Comparison of ENCODE assay signal across 8 cellular contexts in the genomic region with DNA sequence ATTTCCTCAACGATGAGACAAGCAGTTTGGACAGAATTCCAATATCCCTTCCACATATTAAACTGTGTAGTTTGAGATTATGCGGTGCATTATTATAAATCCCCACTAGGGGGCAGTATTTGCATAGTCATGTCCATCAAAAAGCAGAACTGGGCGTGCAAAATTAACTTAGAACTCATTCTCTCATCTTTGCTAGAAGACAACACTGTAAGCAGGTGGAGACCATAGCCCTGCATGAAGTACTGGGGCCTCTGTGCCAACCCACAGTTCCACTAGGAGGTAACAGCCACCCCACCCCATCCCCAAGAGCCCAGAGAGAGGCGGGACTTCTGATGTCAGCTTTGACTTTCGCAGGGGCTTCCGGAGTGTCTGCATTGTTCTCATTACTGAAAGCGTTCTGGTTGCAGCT.
DNase-seq lines count a peak whose midpoint lies in the region; ATAC-seq and TF ChIP-seq lines count a peak whose summit lies in the region.

No MANE protein-coding gene starts in this region.

- POLR2A ChIA-PET in T-cell (lab: Charles Lee), result no interaction called here

- no peaks in the 10 kb centered on the region for H3K9me3 Mint-ChIP-seq in T-cell

- H3K9me3 ChIP-seq in BE2C, result no peaks in the 10 kb centered on the region

- no peak overlapping the region for H3K27ac Mint-ChIP-seq in T-cell

- H3K4me3 Mint-ChIP-seq in T-cell, result no peak overlapping the region

- H3K4me1 Mint-ChIP-seq in T-cell, result peaks cover 0 to 2% (median 0%) of the 10 kb centered on the region in 3 donors

- H3K4me3 ChIP-seq in BE2C (ENCODE audit: low read depth, low read length), result no peak overlapping the region

- TF ChIP-seq CTCF in BE2C (IDR thresholded peaks at IDR 0.05; ENCODE audit: low read depth, low read length), result peak; percentile 74

- CTCF ChIA-PET in T-cell (lab: Charles Lee), result interaction anchor here (0.6 to 1.1 kb wide), 3 partner anchors 23 to 1288 kb away, joined by 3 read pairs; no protein-coding TSS in a partner anchor

- DNase-seq in BE2C (peak; percentile 54), NCI-H1694 treated with DMSO at 0.1 percent for 48 hours (lab: John Stamatoyannopoulos, UW) (peak; percentile 86), T-cell (peak in 10 of 34 experiments; percentile 3 to 44 (median 12)), erythroblast (lab: John Stamatoyannopoulos, UW) (peak; percentile 39 to 66), myocyte (ENCODE audit: low read depth) (peak; percentile 78)

- TF ChIP-seq POLR2A in erythroblast (IDR thresholded peaks at IDR 0.05; ENCODE audit: low read length), result no peak

- H3K36me3 Mint-ChIP-seq in T-cell, result no peaks in the 10 kb centered on the region

- no peaks in the 10 kb centered on the region for H3K36me3 ChIP-seq in BE2C

- ATAC-seq in GM18498 (IDR thresholded peaks at IDR 0.05; ENCODE audit: unreplicated experiment) (peak; percentile 48), T-cell (replicated peaks in 1 of 4) (peak in 3 of 4 experiments; percentile 27 to 29 (median 28)), HG02759 (IDR thresholded peaks at IDR 0.05; ENCODE audit: unreplicated experiment) (no peak), HG02970 (IDR thresholded peaks at IDR 0.05; ENCODE audit: low FRiP score, unreplicated experiment) (no peak)

- no peaks in the 10 kb centered on the region for H3K27me3 ChIP-seq in BE2C

- H3K27me3 Mint-ChIP-seq in T-cell, result peaks cover 0 to 5% of the 10 kb centered on the region in 2 donors

- peaks cover 4% of the 10 kb centered on the region; the same call in 1 of the 2 replicates for H3K4me1 ChIP-seq in BE2C

Comparison
In these comparisons a context has a peak if more than half of its experiments do, and no peak if none do; other contexts are left out.
1. ATAC-seq: peak in GM18498 (single experiment) and T-cell (3 of 4); none in HG02759 (single experiment) and HG02970 (single experiment).